1 cellular context compared by ENCODE assay signal in the genomic region with DNA sequence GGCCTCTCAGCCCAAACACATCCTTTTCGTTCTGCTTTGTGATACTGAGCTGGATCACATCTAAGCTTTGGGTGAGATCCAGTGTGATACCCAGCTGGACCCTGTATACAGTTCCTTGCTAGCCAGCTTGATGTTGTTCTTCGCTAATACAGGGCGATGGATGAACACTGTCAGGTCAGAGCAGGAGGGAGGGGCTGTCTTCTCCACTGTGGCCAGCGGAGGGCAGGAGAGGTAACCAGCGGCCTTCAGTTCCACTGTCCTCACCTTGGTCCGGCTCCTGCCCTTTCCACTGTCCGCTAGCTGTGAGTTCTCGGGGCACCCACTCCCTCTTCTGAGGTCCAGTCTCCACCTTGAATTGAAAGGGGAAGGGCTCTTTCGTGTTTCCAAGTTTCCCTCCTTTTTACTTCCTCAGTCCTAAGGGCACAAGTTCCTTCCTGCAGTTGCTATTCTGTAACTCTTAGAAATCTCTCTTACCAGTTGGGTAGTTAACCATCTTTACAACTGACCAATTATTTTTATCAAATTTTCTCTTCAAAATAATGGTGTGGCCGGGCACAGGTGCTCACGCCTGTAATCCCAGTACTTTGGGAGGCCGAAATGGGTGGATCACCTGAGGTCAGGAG.
TF ChIP-seq lines count a peak whose summit lies in the region.

No MANE protein-coding gene starts in this region.

TF ChIP-seq in SK-N-SH treated with all-trans-retinoic acid at 6 μM for 48 hours, 23 proteins besides CTCF, POLR2A, EP300 and RAD21 (continued from another document):
- TF ChIP-seq, protein P1, sequence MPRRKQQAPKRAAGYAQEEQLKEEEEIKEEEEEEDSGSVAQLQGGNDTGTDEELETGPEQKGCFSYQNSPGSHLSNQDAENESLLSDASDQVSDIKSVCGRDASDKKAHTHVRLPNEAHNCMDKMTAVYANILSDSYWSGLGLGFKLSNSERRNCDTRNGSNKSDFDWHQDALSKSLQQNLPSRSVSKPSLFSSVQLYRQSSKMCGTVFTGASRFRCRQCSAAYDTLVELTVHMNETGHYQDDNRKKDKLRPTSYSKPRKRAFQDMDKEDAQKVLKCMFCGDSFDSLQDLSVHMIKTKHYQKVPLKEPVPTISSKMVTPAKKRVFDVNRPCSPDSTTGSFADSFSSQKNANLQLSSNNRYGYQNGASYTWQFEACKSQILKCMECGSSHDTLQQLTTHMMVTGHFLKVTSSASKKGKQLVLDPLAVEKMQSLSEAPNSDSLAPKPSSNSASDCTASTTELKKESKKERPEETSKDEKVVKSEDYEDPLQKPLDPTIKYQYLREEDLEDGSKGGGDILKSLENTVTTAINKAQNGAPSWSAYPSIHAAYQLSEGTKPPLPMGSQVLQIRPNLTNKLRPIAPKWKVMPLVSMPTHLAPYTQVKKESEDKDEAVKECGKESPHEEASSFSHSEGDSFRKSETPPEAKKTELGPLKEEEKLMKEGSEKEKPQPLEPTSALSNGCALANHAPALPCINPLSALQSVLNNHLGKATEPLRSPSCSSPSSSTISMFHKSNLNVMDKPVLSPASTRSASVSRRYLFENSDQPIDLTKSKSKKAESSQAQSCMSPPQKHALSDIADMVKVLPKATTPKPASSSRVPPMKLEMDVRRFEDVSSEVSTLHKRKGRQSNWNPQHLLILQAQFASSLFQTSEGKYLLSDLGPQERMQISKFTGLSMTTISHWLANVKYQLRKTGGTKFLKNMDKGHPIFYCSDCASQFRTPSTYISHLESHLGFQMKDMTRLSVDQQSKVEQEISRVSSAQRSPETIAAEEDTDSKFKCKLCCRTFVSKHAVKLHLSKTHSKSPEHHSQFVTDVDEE (CRISPR knock-in tag; IDR thresholded peaks at IDR 0.05): no peak
- TF ChIP-seq CSDC2 (CRISPR knock-in tag; IDR thresholded peaks at IDR 0.05): no peak
